1 cellular context compared by ENCODE assay signal in the genomic region with DNA sequence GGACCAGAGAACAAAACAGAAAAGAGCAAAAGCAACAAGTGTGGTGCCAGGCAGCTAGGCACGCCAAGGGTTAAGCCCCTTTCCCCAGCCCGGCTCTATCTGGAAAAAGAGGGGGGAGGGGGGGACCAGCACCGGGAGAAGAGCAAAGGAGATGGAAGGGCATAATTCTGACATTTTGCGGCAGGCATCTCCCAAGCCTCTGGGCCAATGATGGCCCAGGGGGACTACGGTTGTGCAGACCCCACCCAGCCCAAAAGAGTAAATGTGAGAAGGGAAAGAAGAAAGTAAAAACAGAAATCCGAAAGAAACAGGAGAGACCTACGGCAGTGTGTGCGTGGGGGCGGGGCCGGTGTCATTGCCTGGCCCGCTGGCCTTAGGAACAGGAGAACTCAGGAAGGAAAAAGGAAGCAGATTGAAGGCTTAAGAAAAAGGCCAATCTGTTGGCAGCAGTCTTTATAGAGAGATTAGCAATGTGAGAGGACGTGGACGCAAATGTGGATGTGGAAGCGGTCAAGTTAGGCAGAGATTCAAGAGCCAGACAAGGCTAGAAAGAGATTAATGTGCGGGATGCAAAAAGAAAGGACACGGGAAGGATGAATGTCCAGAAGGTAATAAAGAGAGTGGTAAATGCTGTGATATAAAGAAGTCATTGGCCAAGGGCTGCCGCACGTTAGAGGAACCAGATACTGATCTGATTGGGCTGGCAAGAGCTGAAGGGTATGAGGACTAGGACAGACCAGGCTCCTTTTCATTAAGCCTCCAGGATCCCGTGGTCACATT.
TF ChIP-seq lines count a peak whose summit lies in the region.

No MANE protein-coding gene starts in this region.

TF ChIP-seq in HepG2, 621 proteins besides CTCF, POLR2A, EP300 and RAD21 (continued from another document):
- TF ChIP-seq, protein P1, sequence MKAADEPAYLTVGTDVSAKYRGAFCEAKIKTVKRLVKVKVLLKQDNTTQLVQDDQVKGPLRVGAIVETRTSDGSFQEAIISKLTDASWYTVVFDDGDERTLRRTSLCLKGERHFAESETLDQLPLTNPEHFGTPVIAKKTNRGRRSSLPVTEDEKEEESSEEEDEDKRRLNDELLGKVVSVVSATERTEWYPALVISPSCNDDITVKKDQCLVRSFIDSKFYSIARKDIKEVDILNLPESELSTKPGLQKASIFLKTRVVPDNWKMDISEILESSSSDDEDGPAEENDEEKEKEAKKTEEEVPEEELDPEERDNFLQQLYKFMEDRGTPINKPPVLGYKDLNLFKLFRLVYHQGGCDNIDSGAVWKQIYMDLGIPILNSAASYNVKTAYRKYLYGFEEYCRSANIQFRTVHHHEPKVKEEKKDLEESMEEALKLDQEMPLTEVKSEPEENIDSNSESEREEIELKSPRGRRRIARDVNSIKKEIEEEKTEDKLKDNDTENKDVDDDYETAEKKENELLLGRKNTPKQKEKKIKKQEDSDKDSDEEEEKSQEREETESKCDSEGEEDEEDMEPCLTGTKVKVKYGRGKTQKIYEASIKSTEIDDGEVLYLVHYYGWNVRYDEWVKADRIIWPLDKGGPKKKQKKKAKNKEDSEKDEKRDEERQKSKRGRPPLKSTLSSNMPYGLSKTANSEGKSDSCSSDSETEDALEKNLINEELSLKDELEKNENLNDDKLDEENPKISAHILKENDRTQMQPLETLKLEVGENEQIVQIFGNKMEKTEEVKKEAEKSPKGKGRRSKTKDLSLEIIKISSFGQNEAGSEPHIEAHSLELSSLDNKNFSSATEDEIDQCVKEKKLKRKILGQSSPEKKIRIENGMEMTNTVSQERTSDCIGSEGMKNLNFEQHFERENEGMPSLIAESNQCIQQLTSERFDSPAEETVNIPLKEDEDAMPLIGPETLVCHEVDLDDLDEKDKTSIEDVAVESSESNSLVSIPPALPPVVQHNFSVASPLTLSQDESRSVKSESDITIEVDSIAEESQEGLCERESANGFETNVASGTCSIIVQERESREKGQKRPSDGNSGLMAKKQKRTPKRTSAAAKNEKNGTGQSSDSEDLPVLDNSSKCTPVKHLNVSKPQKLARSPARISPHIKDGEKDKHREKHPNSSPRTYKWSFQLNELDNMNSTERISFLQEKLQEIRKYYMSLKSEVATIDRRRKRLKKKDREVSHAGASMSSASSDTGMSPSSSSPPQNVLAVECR (CRISPR knock-in tag; IDR thresholded peaks at IDR 0.05; ENCODE audit: borderline replicate concordance): 0 out of 2 replicates have a peak, but pooled peaks have one; percentile 17
- no peak for TF ChIP-seq AHR (CRISPR knock-in tag; IDR thresholded peaks at IDR 0.05)
- TF ChIP-seq TBP (CRISPR knock-in tag; IDR thresholded peaks at IDR 0.05): no peak
- no peak for TF ChIP-seq ZKSCAN1 (IDR thresholded peaks at IDR 0.05; ENCODE audit: low read length)
- no peak for TF ChIP-seq ZNF232 (CRISPR knock-in tag; IDR thresholded peaks at IDR 0.05; ENCODE audit: borderline replicate concordance)
- no peak for TF ChIP-seq ZBTB7B (CRISPR knock-in tag; IDR thresholded peaks at IDR 0.05)
- TF ChIP-seq, protein P2, sequence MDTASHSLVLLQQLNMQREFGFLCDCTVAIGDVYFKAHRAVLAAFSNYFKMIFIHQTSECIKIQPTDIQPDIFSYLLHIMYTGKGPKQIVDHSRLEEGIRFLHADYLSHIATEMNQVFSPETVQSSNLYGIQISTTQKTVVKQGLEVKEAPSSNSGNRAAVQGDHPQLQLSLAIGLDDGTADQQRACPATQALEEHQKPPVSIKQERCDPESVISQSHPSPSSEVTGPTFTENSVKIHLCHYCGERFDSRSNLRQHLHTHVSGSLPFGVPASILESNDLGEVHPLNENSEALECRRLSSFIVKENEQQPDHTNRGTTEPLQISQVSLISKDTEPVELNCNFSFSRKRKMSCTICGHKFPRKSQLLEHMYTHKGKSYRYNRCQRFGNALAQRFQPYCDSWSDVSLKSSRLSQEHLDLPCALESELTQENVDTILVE (CRISPR knock-in tag; IDR thresholded peaks at IDR 0.05): no peak
- TF ChIP-seq RARG (CRISPR knock-in tag; IDR thresholded peaks at IDR 0.05; ENCODE audit: low read depth): 0 out of 2 replicates have a peak, but pooled peaks have one; percentile 20
- TF ChIP-seq, protein P3, sequence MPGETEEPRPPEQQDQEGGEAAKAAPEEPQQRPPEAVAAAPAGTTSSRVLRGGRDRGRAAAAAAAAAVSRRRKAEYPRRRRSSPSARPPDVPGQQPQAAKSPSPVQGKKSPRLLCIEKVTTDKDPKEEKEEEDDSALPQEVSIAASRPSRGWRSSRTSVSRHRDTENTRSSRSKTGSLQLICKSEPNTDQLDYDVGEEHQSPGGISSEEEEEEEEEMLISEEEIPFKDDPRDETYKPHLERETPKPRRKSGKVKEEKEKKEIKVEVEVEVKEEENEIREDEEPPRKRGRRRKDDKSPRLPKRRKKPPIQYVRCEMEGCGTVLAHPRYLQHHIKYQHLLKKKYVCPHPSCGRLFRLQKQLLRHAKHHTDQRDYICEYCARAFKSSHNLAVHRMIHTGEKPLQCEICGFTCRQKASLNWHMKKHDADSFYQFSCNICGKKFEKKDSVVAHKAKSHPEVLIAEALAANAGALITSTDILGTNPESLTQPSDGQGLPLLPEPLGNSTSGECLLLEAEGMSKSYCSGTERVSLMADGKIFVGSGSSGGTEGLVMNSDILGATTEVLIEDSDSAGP (CRISPR knock-in tag; IDR thresholded peaks at IDR 0.05; ENCODE audit: borderline replicate concordance): no peak
- TF ChIP-seq, protein P4, sequence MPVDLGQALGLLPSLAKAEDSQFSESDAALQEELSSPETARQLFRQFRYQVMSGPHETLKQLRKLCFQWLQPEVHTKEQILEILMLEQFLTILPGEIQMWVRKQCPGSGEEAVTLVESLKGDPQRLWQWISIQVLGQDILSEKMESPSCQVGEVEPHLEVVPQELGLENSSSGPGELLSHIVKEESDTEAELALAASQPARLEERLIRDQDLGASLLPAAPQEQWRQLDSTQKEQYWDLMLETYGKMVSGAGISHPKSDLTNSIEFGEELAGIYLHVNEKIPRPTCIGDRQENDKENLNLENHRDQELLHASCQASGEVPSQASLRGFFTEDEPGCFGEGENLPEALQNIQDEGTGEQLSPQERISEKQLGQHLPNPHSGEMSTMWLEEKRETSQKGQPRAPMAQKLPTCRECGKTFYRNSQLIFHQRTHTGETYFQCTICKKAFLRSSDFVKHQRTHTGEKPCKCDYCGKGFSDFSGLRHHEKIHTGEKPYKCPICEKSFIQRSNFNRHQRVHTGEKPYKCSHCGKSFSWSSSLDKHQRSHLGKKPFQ (CRISPR knock-in tag; IDR thresholded peaks at IDR 0.05; ENCODE audit: insufficient replicate concordance): no peak
- TF ChIP-seq REPIN1 (CRISPR knock-in tag; IDR thresholded peaks at IDR 0.05; ENCODE audit: borderline replicate concordance, low read depth): no peak
- TF ChIP-seq, protein P5, sequence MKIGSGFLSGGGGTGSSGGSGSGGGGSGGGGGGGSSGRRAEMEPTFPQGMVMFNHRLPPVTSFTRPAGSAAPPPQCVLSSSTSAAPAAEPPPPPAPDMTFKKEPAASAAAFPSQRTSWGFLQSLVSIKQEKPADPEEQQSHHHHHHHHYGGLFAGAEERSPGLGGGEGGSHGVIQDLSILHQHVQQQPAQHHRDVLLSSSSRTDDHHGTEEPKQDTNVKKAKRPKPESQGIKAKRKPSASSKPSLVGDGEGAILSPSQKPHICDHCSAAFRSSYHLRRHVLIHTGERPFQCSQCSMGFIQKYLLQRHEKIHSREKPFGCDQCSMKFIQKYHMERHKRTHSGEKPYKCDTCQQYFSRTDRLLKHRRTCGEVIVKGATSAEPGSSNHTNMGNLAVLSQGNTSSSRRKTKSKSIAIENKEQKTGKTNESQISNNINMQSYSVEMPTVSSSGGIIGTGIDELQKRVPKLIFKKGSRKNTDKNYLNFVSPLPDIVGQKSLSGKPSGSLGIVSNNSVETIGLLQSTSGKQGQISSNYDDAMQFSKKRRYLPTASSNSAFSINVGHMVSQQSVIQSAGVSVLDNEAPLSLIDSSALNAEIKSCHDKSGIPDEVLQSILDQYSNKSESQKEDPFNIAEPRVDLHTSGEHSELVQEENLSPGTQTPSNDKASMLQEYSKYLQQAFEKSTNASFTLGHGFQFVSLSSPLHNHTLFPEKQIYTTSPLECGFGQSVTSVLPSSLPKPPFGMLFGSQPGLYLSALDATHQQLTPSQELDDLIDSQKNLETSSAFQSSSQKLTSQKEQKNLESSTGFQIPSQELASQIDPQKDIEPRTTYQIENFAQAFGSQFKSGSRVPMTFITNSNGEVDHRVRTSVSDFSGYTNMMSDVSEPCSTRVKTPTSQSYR (CRISPR knock-in tag; IDR thresholded peaks at IDR 0.05; ENCODE audit: borderline replicate concordance): peak; percentile 42; the same call in 1 of the 2 replicates
